9 cellular contexts compared by ENCODE assay signal in genomic region chr13:113493315-113493951, GRCh38. TPM values are rescaled to one million over a fixed set of nuclear protein-coding genes. Genes with fewer than 3 reads are reported as not detected.
A peak's percentile ranks its signal among the peaks of the same experiment; 100 is the strongest.
DNase-seq lines count a peak whose midpoint lies in the region; ATAC-seq and TF ChIP-seq lines count a peak whose summit lies in the region.
"Had no signal": no experiment of that assay in that cellular context is flagged by ENCODE, and none has a peak within 500 bp of the region (broad histone marks: within the 10 kb centered on the region; RNA-seq: fewer than 3 reads in every experiment).

No MANE protein-coding gene starts in this region.

- H3K27me3 Mint-ChIP-seq in activated T-cell treated with anti-CD3 and anti-CD28 coated beads, Interleukin-2, amount 50 U/mL, for 24 hours: no peaks in the 10 kb centered on the region
- H3K27me3 Mint-ChIP-seq: naive B cell had no signal

- TF ChIP-seq CTCF in esophagus squamous epithelium (IDR thresholded peaks at IDR 0.05) (no peak), retinal pigment epithelial cell (conservative IDR thresholded peaks at IDR 0.05; ENCODE audit: low read depth, low read length) (no peak)

- peak overlapping the region in 1 of 4 donors; percentile 17 for H3K4me3 ChIP-seq in esophagus squamous epithelium
- H3K4me3 ChIP-seq in retinal pigment epithelial cell (ENCODE audit: low read length): no peak overlapping the region

- TF ChIP-seq POLR2A in esophagus squamous epithelium (IDR thresholded peaks at IDR 0.05): no peak

- H3K27ac Mint-ChIP-seq in activated T-cell treated with anti-CD3 and anti-CD28 coated beads, Interleukin-2, amount 50 U/mL, for 24 hours: peak overlapping the region; percentile 86

- H3K9me3 ChIP-seq in esophagus squamous epithelium: no peaks in the 10 kb centered on the region

- H3K27ac ChIP-seq in esophagus squamous epithelium: peak overlapping the region; percentile 41 to 74 (median 55)

- intact Hi-C loops in esophagus squamous epithelium (cut with DNase I): no loop called here

- H3K9me3 Mint-ChIP-seq in activated T-cell treated with anti-CD3 and anti-CD28 coated beads, Interleukin-2, amount 50 U/mL, for 24 hours: no peaks in the 10 kb centered on the region
- H3K9me3 Mint-ChIP-seq: naive B cell had no signal

- H3K36me3 ChIP-seq in esophagus squamous epithelium: peaks cover 6 to 35% (median 14%) of the 10 kb centered on the region in 3 donors

- WGBS in esophagus squamous epithelium, 2 donors: 10 to 12% methylated on average over 5 of the region's 5 CpGs

- peak overlapping the region; percentile 30 for H3K4me3 Mint-ChIP-seq in activated T-cell treated with anti-CD3 and anti-CD28 coated beads, Interleukin-2, amount 50 U/mL, for 24 hours

- no peak for ATAC-seq in GM19467 (IDR thresholded peaks at IDR 0.05; ENCODE audit: unreplicated experiment)

- H3K36me3 Mint-ChIP-seq in activated T-cell treated with anti-CD3 and anti-CD28 coated beads, Interleukin-2, amount 50 U/mL, for 24 hours (ENCODE audit: low read depth): peaks cover 38% of the 10 kb centered on the region

- H3K27me3 ChIP-seq in esophagus squamous epithelium: no peaks in the 10 kb centered on the region

- peaks cover 59% of the 10 kb centered on the region for H3K4me1 Mint-ChIP-seq in activated T-cell treated with anti-CD3 and anti-CD28 coated beads, Interleukin-2, amount 50 U/mL, for 24 hours (ENCODE audit: low read depth)

- H3K4me1 ChIP-seq in esophagus squamous epithelium: peaks cover 30 to 78% (median 32%) of the 10 kb centered on the region in 3 donors

- DNase-seq in activated T-cell treated with anti-CD3 and anti-CD28 coated beads, Interleukin-2, amount 50 U/mL, for 24 hours: no peak
- DNase-seq in activated T-cell treated with anti-CD3 and anti-CD28 coated beads for 4 hours (no peak), HS-5 (ENCODE audit: low read depth) (peak; percentile 53), SW 1271 (lab: John Stamatoyannopoulos, UW) (peak; percentile 8 to 67), esophagus squamous epithelium (lab: John Stamatoyannopoulos, UW) (no peak), retinal pigment epithelial cell (ENCODE audit: low read depth) (peak; percentile 85), NCI-H2227 treated with DMSO at 0.1 percent for 48 hours (lab: John Stamatoyannopoulos, UW) (no peak)
- DNase-seq: naive B cell had no signal

RNA-seq across cellular contexts. Expression of gene DCUN1D2, which starts 2.9 kb away (rescaled TPM):
- 10 to 100 TPM in 1 of 4 donors, 1 to 10 TPM in 3; 4.7 to 14.1 (median 7.7) TPM for total RNA-seq in esophagus squamous epithelium

RNA-seq across cellular contexts. Expression of gene ADPRHL1, which starts 40.1 kb away (rescaled TPM):
- total RNA-seq in esophagus squamous epithelium: 1 to 10 TPM in 3 of 4 donors, under 1 TPM in 1; 0.31 to 3.5 (median 2.2) TPM

Comparison
In these comparisons a context has a peak if more than half of its experiments do, and no peak if none do; other contexts are left out.
1. DNase-seq: peak in HS-5 (single experiment), SW 1271 (2 of 2) and retinal pigment epithelial cell (single experiment); none in activated T-cell treated with anti-CD3 and anti-CD28 coated beads, Interleukin-2, amount 50 U/mL, for 24 hours (single experiment), activated T-cell treated with anti-CD3 and anti-CD28 coated beads for 4 hours (single experiment), esophagus squamous epithelium (single experiment) and NCI-H2227 treated with DMSO at 0.1 percent for 48 hours (single experiment).